26 cellular contexts compared by ENCODE assay signal in genomic region chr5:920321-920720, GRCh38.
"Had no signal": no experiment of that assay in that cellular context is flagged by ENCODE, and none has a peak within 500 bp of the region (broad histone marks: within the 10 kb centered on the region; RNA-seq: fewer than 3 reads in every experiment).

No MANE protein-coding gene starts in this region.

- H3K4me1 ChIP-seq: Peyer's patch had no signal

- H3K9me3 ChIP-seq: MG63, Peyer's patch, SJCRH30, SK-N-SH had no signal

- H3K4me3 ChIP-seq: MG63, Peyer's patch, SJCRH30 had no signal

- ATAC-seq: HepG2, PC-3, Right ventricle myocardium inferior had no signal

- DNase-seq: IMR-90; Karpas-422; KG1; MG63; NCI-H1092; NCI-H1105 treated with DMSO at 0.1 percent for 48 hours; NCI-H1417 treated with DMSO at 0.1 percent for 48 hours; NCI-H146; NCI-H1694 treated with DMSO at 0.1 percent for 48 hours; NCI-H1930; NCI-H2081; NCI-H2107; NCI-H2227 treated with DMSO at 0.1 percent for 48 hours; NCI-H446; NCI-H510A; NCI-H524 treated with DMSO at 0.1 percent for 48 hours; NCI-H69; NCI-H774; NK-92 treated with Interleukin-12 subunit alpha and Interleukin-12 subunit beta, amount 100 ng/mL, for 24 hours; PC-3; Peyer's patch; SHP77 treated with DMSO at 0.1 percent for 48 hours; SJCRH30; SK-N-SH had no signal

- H3K36me3 ChIP-seq: Peyer's patch had no signal

- H3K9ac ChIP-seq: SK-N-SH had no signal

- H3K27ac ChIP-seq: Peyer's patch, SJCRH30 had no signal

- H3K27me3 ChIP-seq: MG63, Peyer's patch, SJCRH30 had no signal
